26 cellular contexts compared by ENCODE assay signal in the genomic region with DNA sequence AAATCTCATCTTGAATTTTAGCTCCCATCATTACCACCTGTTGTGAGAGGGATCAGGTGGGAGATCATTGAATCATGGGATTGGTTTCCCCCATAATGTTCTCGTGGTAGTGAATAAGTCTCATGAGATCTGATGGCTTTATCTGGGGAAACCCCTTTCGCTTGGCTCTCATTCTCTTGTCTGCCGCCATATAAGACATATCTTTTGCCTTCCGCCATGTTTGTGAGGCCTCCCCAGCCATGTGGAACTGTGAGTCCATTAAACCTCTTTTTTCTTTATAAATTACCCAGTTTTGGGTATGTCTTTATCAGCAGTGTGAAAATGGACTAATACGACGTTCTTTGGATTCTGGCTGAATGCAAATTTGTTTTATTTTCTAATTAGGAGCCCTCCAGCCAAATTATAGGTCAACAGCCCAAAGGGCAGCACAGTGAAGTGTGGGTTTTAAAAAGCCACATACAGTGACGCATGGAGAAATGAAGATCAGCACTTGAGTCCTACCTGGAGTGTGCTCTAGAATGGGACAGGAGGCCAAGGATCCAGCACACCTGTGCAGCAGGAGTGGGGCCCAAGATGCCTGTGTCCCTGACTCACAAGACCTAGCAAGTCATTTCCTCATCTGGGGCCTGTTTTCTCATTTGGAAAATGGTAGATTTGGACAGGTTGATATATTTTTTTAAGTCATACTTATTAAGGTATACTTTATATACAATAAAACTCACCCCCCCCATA.
DNase-seq lines count a peak whose midpoint lies in the region; ATAC-seq, FAIRE-seq and TF ChIP-seq lines count a peak whose summit lies in the region.
"Had no signal": no experiment of that assay in that cellular context is flagged by ENCODE, and none has a peak within 500 bp of the region (broad histone marks: within the 10 kb centered on the region; RNA-seq: fewer than 3 reads in every experiment).

No MANE protein-coding gene starts in this region.

- BruUV-seq in GM12878 (replicated peaks; lab: Mats Ljungman, UMichigan): no TSS peak

- H4K20me1 ChIP-seq in GM12878 (ENCODE audit: control insufficient read depth, insufficient read depth): no peaks in the 10 kb centered on the region
- H4K20me1 ChIP-seq: BLaER1 had no signal

- no peak for TF ChIP-seq RAD21 in GM12878 (IDR thresholded peaks at IDR 0.05; ENCODE audit: insufficient read depth, low read depth, low read length)

- in situ Hi-C loops in GM12878 (cut with MboI): no loop called here

- RAD21 ChIA-PET in GM12878 (lab: Charles Lee; ENCODE audit: unreplicated experiment): interaction anchor here (1.8 to 12.8 kb wide), 3 partner anchors 11 to 87 kb away, joined by 6 to 71 read pairs (median 8); no protein-coding TSS in a partner anchor

- H3K27ac ChIP-seq in GM12878 (ENCODE audit: control insufficient read depth, insufficient read depth): no peak overlapping the region
- H3K27ac ChIP-seq in lower lobe of right lung: no peak overlapping the region
- no peak overlapping the region for H3K27ac ChIP-seq in right lobe of liver
- H3K27ac ChIP-seq: BLaER1 had no signal

- peaks cover 54% of the 10 kb centered on the region for H3K4me1 Mint-ChIP-seq in glutamatergic neuron (ENCODE audit: low read depth, unreplicated experiment)
- H3K4me1 Mint-ChIP-seq: CD14-positive monocyte; CD4-positive, CD25-positive, alpha-beta regulatory T cell; CD8-positive, alpha-beta memory T cell had no signal

- intact Hi-C loops in GM12878 (cut with micrococcal nuclease; ENCODE audit: unreplicated experiment): no loop called here
- intact Hi-C loops in lower lobe of right lung (cut with DNase I): no loop called here
- intact Hi-C loops in right lobe of liver (cut with DNase I): no loop called here

- no peak for FAIRE-seq in GM12878 (lab: Jason Lieb, UNC)
- FAIRE-seq: A204.1, GM12892, GM18507 had no signal

- peaks cover 14% of the 10 kb centered on the region for H3K9me3 Mint-ChIP-seq in glutamatergic neuron (ENCODE audit: unreplicated experiment)

- ATAC-seq in GM12878 (no peak), lower lobe of right lung (peak; percentile 44 to 45), right lobe of liver (no peak), HG02623 (IDR thresholded peaks at IDR 0.05; ENCODE audit: unreplicated experiment) (no peak)

- H3K27me3 ChIP-seq in GM12878 (replicated peaks in 1 of 2; ENCODE audit: control insufficient read depth in 2 of 2, insufficient read depth in 2 of 2, low read length in 1 of 2): no peaks in the 10 kb centered on the region
- no peaks in the 10 kb centered on the region for H3K27me3 ChIP-seq in lower lobe of right lung (ENCODE audit: low read depth)
- no peaks in the 10 kb centered on the region for H3K27me3 ChIP-seq in right lobe of liver
- H3K27me3 ChIP-seq: BE2C, BLaER1 had no signal

- no peak overlapping the region for H3K9ac ChIP-seq in GM12878 (ENCODE audit: control insufficient read depth, insufficient read depth, low read length)
- H3K9ac ChIP-seq: BLaER1 had no signal

- H3K4me3 ChIP-seq in GM12878 (no peak overlapping the region), lower lobe of right lung (no peak overlapping the region), right lobe of liver (no peak overlapping the region)
- H3K4me3 ChIP-seq: BLaER1 had no signal

- H3K4me1 ChIP-seq in GM12878 (ENCODE audit: control insufficient read depth, insufficient read depth, low read length) (peaks cover 20% of the 10 kb centered on the region), lower lobe of right lung (peaks cover 14% of the 10 kb centered on the region), right lobe of liver (peaks cover 0 to 12% (median 3%) of the 10 kb centered on the region in 4 donors)
- H3K4me1 ChIP-seq: BE2C, BLaER1 had no signal

- CTCF ChIA-PET in GM12878 (lab: Yijun Ruan, JAX): interaction anchor here (1.4 to 3.1 kb wide), 3 partner anchors 11 to 87 kb away, joined by 6 to 22 read pairs (median 8); no protein-coding TSS in a partner anchor
- CTCF ChIA-PET in GM10248 (lab: Yijun Ruan, JAX): interaction anchor here (1.2 to 2.2 kb wide), 2 partner anchors 9 to 87 kb away, joined by 3 to 5 read pairs; no protein-coding TSS in a partner anchor

- H3K9me3 ChIP-seq in GM12878 (replicated peaks; ENCODE audit: control insufficient read depth, insufficient read depth, low read length) (peaks cover 2% of the 10 kb centered on the region; the same call in 1 of the 3 replicates), lower lobe of right lung (no peaks in the 10 kb centered on the region), right lobe of liver (no peaks in the 10 kb centered on the region)
- H3K9me3 ChIP-seq: BE2C, BLaER1 had no signal

- H3K36me3 ChIP-seq in GM12878 (ENCODE audit: control insufficient read depth in 2 of 2, insufficient read depth in 2 of 2, low read length in 1 of 2) (no peaks in the 10 kb centered on the region), lower lobe of right lung (no peaks in the 10 kb centered on the region), right lobe of liver (no peaks in the 10 kb centered on the region)
- H3K36me3 ChIP-seq: BE2C, BLaER1 had no signal

- TF ChIP-seq EP300 in GM12878 (IDR thresholded peaks at IDR 0.05; ENCODE audit: borderline replicate concordance in 1 of 2, control insufficient read depth in 1 of 2, low read depth in 2 of 2, low read length in 2 of 2): no peak

- peaks cover 16% of the 10 kb centered on the region for H3K79me2 ChIP-seq in GM12878 (ENCODE audit: control insufficient read depth, insufficient read depth, low read length)

- peak overlapping the region; percentile 53 for H3K27ac Mint-ChIP-seq in glutamatergic neuron (ENCODE audit: unreplicated experiment)
- H3K27ac Mint-ChIP-seq: CD14-positive monocyte; CD4-positive, alpha-beta memory T cell; CD4-positive, CD25-positive, alpha-beta regulatory T cell; CD8-positive, alpha-beta memory T cell had no signal

- TF ChIP-seq POLR2A in GM12878 (IDR thresholded peaks at IDR 0.05; ENCODE audit: low read depth, low read length): no peak
- TF ChIP-seq POLR2A in right lobe of liver (IDR thresholded peaks at IDR 0.05): no peak

- 92% methylated on average over 7 of the region's 7 CpGs for WGBS in GM12878 (ENCODE audit: insufficient coverage, insufficient replicate concordance, low lambda C conversion rate, missing lambda C conversion rate)
- WGBS in right lobe of liver (ENCODE audit: insufficient coverage, low coverage, low lambda C conversion rate, missing lambda C conversion rate): 88% methylated on average over 7 of the region's 7 CpGs

- no peak overlapping the region for H3K4me3 Mint-ChIP-seq in glutamatergic neuron (ENCODE audit: unreplicated experiment)
- H3K4me3 Mint-ChIP-seq: CD14-positive monocyte; CD4-positive, alpha-beta memory T cell; CD4-positive, CD25-positive, alpha-beta regulatory T cell; CD8-positive, alpha-beta memory T cell had no signal

- SMC1A ChIA-PET in GM12878 (lab: Charles Lee; ENCODE audit: uncharacterized antibody, unreplicated experiment): interaction anchor here (1.2 to 4.9 kb wide), 8 partner anchors 11 to 90 kb away, joined by 4 to 37 read pairs (median 12); partner anchors contain the start of gene MB21D2

- peaks cover 9% of the 10 kb centered on the region for H3K27me3 Mint-ChIP-seq in glutamatergic neuron (ENCODE audit: unreplicated experiment)
- H3K27me3 Mint-ChIP-seq: CD4-positive, alpha-beta memory T cell; CD4-positive, CD25-positive, alpha-beta regulatory T cell had no signal

- H2AFZ ChIP-seq in GM12878 (ENCODE audit: control insufficient read depth, low read depth, low read length): no peak overlapping the region

- no peak for TF ChIP-seq CTCF in GM12878 (IDR thresholded peaks at IDR 0.05 in 2 of 3, conservative IDR thresholded peaks at IDR 0.05 in 1 of 3; ENCODE audit: control insufficient read depth in 2 of 3, extremely low read depth in 1 of 3, insufficient read depth in 1 of 3, low read depth in 3 of 3, low read length in 3 of 3)
- TF ChIP-seq CTCF in glutamatergic neuron (IDR thresholded peaks at IDR 0.05; ENCODE audit: partially characterized antibody, unreplicated experiment): no peak
- no peak for TF ChIP-seq CTCF in lower lobe of right lung (IDR thresholded peaks at IDR 0.05)
- TF ChIP-seq CTCF in GM10248 (IDR thresholded peaks at IDR 0.05; ENCODE audit: control extremely low read depth, extremely low read depth, low read depth, missing control alignments): no peak
- TF ChIP-seq CTCF in right lobe of liver (IDR thresholded peaks at IDR 0.05): no peak

- POLR2A ChIA-PET in GM12878 (lab: Charles Lee): interaction anchor here (0.6 to 1.4 kb wide), 4 partner anchors 19 to 87 kb away, joined by 3 read pairs; no protein-coding TSS in a partner anchor
- POLR2A ChIA-PET in GM10248 (lab: Yijun Ruan, JAX): no interaction called here

- no peak overlapping the region for H3K4me2 ChIP-seq in GM12878 (ENCODE audit: control insufficient read depth, insufficient read depth)
- H3K4me2 ChIP-seq: BLaER1 had no signal

- DNase-seq in GM12878 (ENCODE audit: low read depth, low spot score) (no peak), glutamatergic neuron (no peak), lower lobe of right lung (no peak), GM10248 (ENCODE audit: extremely low spot score) (no peak), right lobe of liver (no peak)
- DNase-seq: 8988T; ACHN; BE2C; C1 segment of cervical spinal cord; CD4-positive, alpha-beta memory T cell; CD4-positive, CD25-positive, alpha-beta regulatory T cell; CD8-positive, alpha-beta memory T cell; COR-L47; DMS 273 treated with DMSO at 0.1 percent for 48 hours; DMS153; DMS53; DMS79; DND-41; EL; GDM1 had no signal

- no peaks in the 10 kb centered on the region for H3K36me3 Mint-ChIP-seq in glutamatergic neuron (ENCODE audit: unreplicated experiment)
- H3K36me3 Mint-ChIP-seq: CD14-positive monocyte; CD4-positive, alpha-beta memory T cell; CD4-positive, CD25-positive, alpha-beta regulatory T cell; CD8-positive, alpha-beta memory T cell had no signal

TF ChIP-seq in GM12878, 131 proteins besides CTCF, POLR2A, EP300 and RAD21 (continues in another document):
- TF ChIP-seq, protein P1, sequence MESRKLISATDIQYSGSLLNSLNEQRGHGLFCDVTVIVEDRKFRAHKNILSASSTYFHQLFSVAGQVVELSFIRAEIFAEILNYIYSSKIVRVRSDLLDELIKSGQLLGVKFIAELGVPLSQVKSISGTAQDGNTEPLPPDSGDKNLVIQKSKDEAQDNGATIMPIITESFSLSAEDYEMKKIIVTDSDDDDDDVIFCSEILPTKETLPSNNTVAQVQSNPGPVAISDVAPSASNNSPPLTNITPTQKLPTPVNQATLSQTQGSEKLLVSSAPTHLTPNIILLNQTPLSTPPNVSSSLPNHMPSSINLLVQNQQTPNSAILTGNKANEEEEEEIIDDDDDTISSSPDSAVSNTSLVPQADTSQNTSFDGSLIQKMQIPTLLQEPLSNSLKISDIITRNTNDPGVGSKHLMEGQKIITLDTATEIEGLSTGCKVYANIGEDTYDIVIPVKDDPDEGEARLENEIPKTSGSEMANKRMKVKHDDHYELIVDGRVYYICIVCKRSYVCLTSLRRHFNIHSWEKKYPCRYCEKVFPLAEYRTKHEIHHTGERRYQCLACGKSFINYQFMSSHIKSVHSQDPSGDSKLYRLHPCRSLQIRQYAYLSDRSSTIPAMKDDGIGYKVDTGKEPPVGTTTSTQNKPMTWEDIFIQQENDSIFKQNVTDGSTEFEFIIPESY (IDR thresholded peaks at IDR 0.05): peak; percentile 91

Comparison
In these comparisons a context has a peak if more than half of its experiments do, and no peak if none do; other contexts are left out.
1. ATAC-seq: peak in lower lobe of right lung (2 of 2); none in GM12878 (single experiment), right lobe of liver (0 of 4) and HG02623 (single experiment).